ENCODE assay signal across 32 cellular contexts in the genomic region with DNA sequence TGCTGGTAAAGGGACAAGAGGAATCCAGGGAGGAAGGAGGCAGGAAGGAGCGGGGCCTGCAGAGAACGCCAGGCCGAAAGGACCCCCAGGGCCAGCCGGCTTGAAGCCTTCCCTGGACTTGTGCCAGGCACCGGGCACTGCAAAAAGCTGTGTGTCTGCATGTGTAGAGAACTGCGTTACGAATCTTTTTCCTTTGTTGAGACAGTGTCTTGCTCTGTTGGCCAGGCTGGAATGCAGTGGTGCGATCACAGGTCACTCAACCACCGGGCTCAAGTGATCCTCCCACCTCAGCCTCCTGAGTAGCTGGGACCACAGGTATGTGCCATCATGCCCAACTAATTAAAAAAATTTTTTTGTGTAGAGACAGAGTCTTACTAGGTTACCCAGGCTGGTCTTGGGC. TPM values are rescaled to one million over a fixed set of nuclear protein-coding genes. Genes with fewer than 3 reads are reported as not detected.
"Had no signal": no experiment of that assay in that cellular context is flagged by ENCODE, and none has a peak within 500 bp of the region (broad histone marks: within the 10 kb centered on the region; RNA-seq: fewer than 3 reads in every experiment).

No MANE protein-coding gene starts in this region.

- H3K4me3 ChIP-seq: ascending aorta, cardiac muscle cell had no signal

- H3K4me1 ChIP-seq: ascending aorta had no signal

- ATAC-seq: activated CD8-positive, alpha-beta T cell treated with anti-CD3 and anti-CD28 coated beads for 36 hours; activated T-cell treated with anti-CD3 and anti-CD28 coated beads, Interleukin-2, amount 50 U/mL, for 72 hours; activated T-helper 17 cell treated with anti-CD3 and anti-CD28 coated beads, Interleukin-2, amount 50 U/mL, for 72 hours; Panc1; Right ventricle myocardium inferior had no signal

- H3K27ac ChIP-seq: ascending aorta, cardiac muscle cell, WERI-Rb-1 had no signal

- DNase-seq: activated CD4-positive, alpha-beta T cell treated with anti-CD3 and anti-CD28 coated beads, Interleukin-2, amount 10 ng/mL, durations not matched to agents 24 days and 14 days; activated CD4-positive, alpha-beta T cell treated with anti-CD3 and anti-CD28 coated beads, Interleukin-2, amount 50 U/mL, for 4 hours; activated CD8-positive, alpha-beta T cell treated with anti-CD3 and anti-CD28 coated beads for 36 hours; activated effector memory CD4-positive, alpha-beta T cell treated with anti-CD3 and anti-CD28 coated beads, Interleukin-2, amount 50 U/mL, for 16 hours; activated naive CD4-positive, alpha-beta T cell; activated naive CD4-positive, alpha-beta T cell treated with anti-CD3 and anti-CD28 coated beads, Interleukin-2, amount 50 U/mL, for 16 hours; activated naive CD8-positive, alpha-beta T cell treated with anti-CD3 and anti-CD28 coated beads for 36 hours; activated T-cell treated with anti-CD3 and anti-CD28 coated beads, Interleukin-2, amount 50 U/mL, for 1 hour; activated T-cell treated with anti-CD3 and anti-CD28 coated beads, Interleukin-2, amount 50 U/mL, for 72 hours; amygdala; IMR-90; Karpas-422; KBM-7; NCI-H1105; NCI-H1417 treated with DMSO at 0.1 percent for 48 hours; NCI-H187 treated with DMSO at 0.1 percent for 48 hours; NCI-H2081; NCI-H2171 treated with DMSO at 0.1 percent for 48 hours; NCI-H2227 treated with DMSO at 0.1 percent for 48 hours; NCI-H446; NCI-H510A treated with DMSO at 0.1 percent for 48 hours; RPMI8226; SIG-M5; T1000; WERI-Rb-1 had no signal

- H3K9me3 ChIP-seq: ascending aorta had no signal

- H3K36me3 ChIP-seq: ascending aorta, cardiac muscle cell, WERI-Rb-1 had no signal

- H3K27me3 ChIP-seq: ascending aorta, cardiac muscle cell had no signal

RNA-seq across cellular contexts. Expression of gene MUC4, which starts 17.0 kb away (rescaled TPM):
- total RNA-seq: ascending aorta, cardiac muscle cell, IMR-90, MCF 10A, Right ventricle myocardium inferior, SK-MEL-5 had no signal
- polyA plus RNA-seq: IMR-90 had no signal
